In genomic region chr9:90165281-90165680, GRCh38 we compare ENCODE assay signal across 27 cellular contexts.
"Had no signal": no experiment of that assay in that cellular context is flagged by ENCODE, and none has a peak within 500 bp of the region (broad histone marks: within the 10 kb centered on the region; RNA-seq: fewer than 3 reads in every experiment).

No MANE protein-coding gene starts in this region.

- H3K9me3 ChIP-seq: adrenal gland, body of pancreas, breast epithelium had no signal

- H3K27me3 ChIP-seq: adrenal gland, body of pancreas, breast epithelium had no signal

- H3K4me1 ChIP-seq: adrenal gland, breast epithelium had no signal

- H3K4me3 ChIP-seq: adrenal gland, body of pancreas, breast epithelium had no signal

- H3K9ac ChIP-seq: KMS-11 had no signal

- DNase-seq: activated CD4-positive, alpha-beta T cell treated with anti-CD3 and anti-CD28 coated beads for 36 hours; activated CD4-positive, alpha-beta T cell treated with anti-CD3 and anti-CD28 coated beads, Interleukin-2, amount 10 ng/mL, durations not matched to agents 7 days and 5 days; activated CD4-positive, alpha-beta T cell treated with anti-CD3 and anti-CD28 coated beads, Interleukin-2, amount 50 U/mL, for 48 hours; activated CD8-positive, alpha-beta T cell treated with anti-CD3 and anti-CD28 coated beads, Interleukin-2, amount 10 ng/mL, durations not matched to agents 7 days and 5 days; activated gamma-delta T cell; activated naive CD4-positive, alpha-beta T cell treated with Interleukin-2 at 50 U/mL for 16 hours; activated T-cell treated with anti-CD3 and anti-CD28 coated beads, Interleukin-2, amount 50 U/mL, for 24 hours; adrenal gland; body of pancreas; MM.1S; NCI-H1048; NCI-H1436 treated with DMSO at 0.1 percent for 48 hours; NCI-H1694 treated with DMSO at 0.1 percent for 48 hours; NCI-H2029; NCI-H2107; NCI-H2171; NCI-H510A; NCI-H526; NCI-H748 treated with DMSO at 0.1 percent for 48 hours; NK-92 treated with Interleukin-12 subunit alpha and Interleukin-12 subunit beta, amount 100 ng/mL, for 24 hours; PC-3; SIG-M5; SW 1271; T1000 had no signal

- H3K27ac ChIP-seq: adrenal gland, body of pancreas, breast epithelium, KMS-11, RWPE1 had no signal

- H3K36me3 ChIP-seq: adrenal gland, breast epithelium had no signal
